In genomic region chr2:46939596-46940359, GRCh38 we compare ENCODE assay signal across 8 cellular contexts.
DNase-seq lines count a peak whose midpoint lies in the region; ATAC-seq and TF ChIP-seq lines count a peak whose summit lies in the region.

No MANE protein-coding gene starts in this region.

- TF ChIP-seq CTCF in HFF-Myc (IDR thresholded peaks at IDR 0.05; ENCODE audit: low read depth, low read length, missing control alignments) (no peak), WI38 (IDR thresholded peaks at IDR 0.05; ENCODE audit: low read depth, low read length) (no peak)

- H3K27me3 Mint-ChIP-seq in stimulated activated memory B cell treated with anti-CD40 and anti-IgM and Interleukin-4, amounts not matched to agents 10 μg/mL and 1 μg/mL and 100 μg/mL, for 72 hours = no peaks in the 10 kb centered on the region

- H3K9me3 ChIP-seq in iPS-18a (ENCODE audit: control insufficient read depth, low read depth, low read length) = no peaks in the 10 kb centered on the region

- peaks cover 67% of the 10 kb centered on the region for H3K4me1 Mint-ChIP-seq in stimulated activated memory B cell treated with anti-CD40 and anti-IgM and Interleukin-4, amounts not matched to agents 10 μg/mL and 1 μg/mL and 100 μg/mL, for 72 hours

- H3K36me3 Mint-ChIP-seq in stimulated activated memory B cell treated with anti-CD40 and anti-IgM and Interleukin-4, amounts not matched to agents 10 μg/mL and 1 μg/mL and 100 μg/mL, for 72 hours = peaks cover 11% of the 10 kb centered on the region

- peak overlapping the region; percentile 92 for H3K4me3 Mint-ChIP-seq in stimulated activated memory B cell treated with anti-CD40 and anti-IgM and Interleukin-4, amounts not matched to agents 10 μg/mL and 1 μg/mL and 100 μg/mL, for 72 hours

- peaks cover 14% of the 10 kb centered on the region for H3K4me1 ChIP-seq in iPS-18a (ENCODE audit: control insufficient read depth, low read depth, low read length)

- H3K9me3 Mint-ChIP-seq in stimulated activated memory B cell treated with anti-CD40 and anti-IgM and Interleukin-4, amounts not matched to agents 10 μg/mL and 1 μg/mL and 100 μg/mL, for 72 hours = no peaks in the 10 kb centered on the region

- H3K4me3 ChIP-seq in HFF-Myc (replicated peaks; ENCODE audit: low read depth, low read length) (peak overlapping the region; percentile 42; the same call in 1 of the 2 replicates), WI38 (ENCODE audit: low read depth, low read length) (peak overlapping the region; percentile 58), iPS-18a (ENCODE audit: low read length) (peak overlapping the region; percentile 67)

- peaks cover 28% of the 10 kb centered on the region for H3K27me3 ChIP-seq in iPS-18a (ENCODE audit: control insufficient read depth, insufficient read depth, low read length)

- H3K27ac Mint-ChIP-seq in stimulated activated memory B cell treated with anti-CD40 and anti-IgM and Interleukin-4, amounts not matched to agents 10 μg/mL and 1 μg/mL and 100 μg/mL, for 72 hours = peak overlapping the region; percentile 95

- no peak overlapping the region for H3K27ac ChIP-seq in iPS-18a (ENCODE audit: low read length)

- no peak for ATAC-seq in stimulated activated memory B cell treated with anti-CD40 and anti-IgM and Interleukin-4, amounts not matched to agents 10 μg/mL and 1 μg/mL and 100 μg/mL, for 72 hours

- DNase-seq in HFF-Myc (ENCODE audit: extremely low read depth, low read depth) (no peak), NCI-H345 (lab: John Stamatoyannopoulos, UW) (no peak), NCI-H2081 treated with DMSO at 0.1 percent for 48 hours (lab: John Stamatoyannopoulos, UW) (no peak), NAMALWA (ENCODE audit: low spot score) (no peak)
- DNase-seq in effector CD8-positive, alpha-beta T cell (lab: John Stamatoyannopoulos, UW) = no peak

- H3K36me3 ChIP-seq in iPS-18a (ENCODE audit: control insufficient read depth, low read depth, low read length) = no peaks in the 10 kb centered on the region

- peak overlapping the region; percentile 55 for H3K9ac ChIP-seq in iPS-18a (ENCODE audit: low read length)
